25 cellular contexts compared by ENCODE assay signal in genomic region chr14:102672410-102672960, GRCh38.
"Had no signal": no experiment of that assay in that cellular context is flagged by ENCODE, and none has a peak within 500 bp of the region (broad histone marks: within the 10 kb centered on the region; RNA-seq: fewer than 3 reads in every experiment).

No MANE protein-coding gene starts in this region.

- H3K36me3 ChIP-seq: cardiac muscle cell, esophagus squamous epithelium, lower lobe of right lung, thoracic aorta, upper lobe of right lung had no signal

- ATAC-seq: activated CD4-positive, alpha-beta T cell treated with anti-CD3 and anti-CD28 coated beads for 36 hours; lower lobe of right lung; mucosa of descending colon; T-helper 17 cell; upper lobe of right lung had no signal

- H3K9me3 ChIP-seq: esophagus squamous epithelium, lower lobe of right lung, mucosa of descending colon, thoracic aorta, upper lobe of right lung had no signal

- H3K27ac ChIP-seq: cardiac muscle cell, esophagus squamous epithelium, lower lobe of right lung, neural progenitor cell, thoracic aorta, upper lobe of right lung had no signal

- H2AFZ ChIP-seq: neural progenitor cell had no signal

- H3K9ac ChIP-seq: neural progenitor cell had no signal

- H3K27me3 ChIP-seq: cardiac muscle cell, esophagus squamous epithelium, neural progenitor cell, upper lobe of right lung had no signal

- H3K4me2 ChIP-seq: neural progenitor cell had no signal

- H3K4me3 ChIP-seq: cardiac muscle cell, esophagus squamous epithelium, lower lobe of right lung, mucosa of descending colon, neural progenitor cell, thoracic aorta, upper lobe of right lung had no signal

- H3K27ac Mint-ChIP-seq: activated B cell treated with CpG ODN at 0.5 μM for 24 hours; activated CD4-positive, alpha-beta T cell treated with anti-CD3 and anti-CD28 coated beads for 36 hours; activated naive CD4-positive, alpha-beta T cell treated with anti-CD3 and anti-CD28 coated beads for 36 hours; activated naive CD8-positive, alpha-beta T cell treated with anti-CD3 and anti-CD28 coated beads, Interleukin-2, amount 10 ng/mL, durations not matched to agents 7 days and 5 days; neural progenitor cell; progenitor cell of endocrine pancreas; T-helper 17 cell had no signal

- H3K4me3 Mint-ChIP-seq: activated B cell treated with CpG ODN at 0.5 μM for 24 hours; activated CD4-positive, alpha-beta T cell treated with anti-CD3 and anti-CD28 coated beads for 36 hours; activated naive CD4-positive, alpha-beta T cell treated with anti-CD3 and anti-CD28 coated beads for 36 hours; activated naive CD8-positive, alpha-beta T cell treated with anti-CD3 and anti-CD28 coated beads, Interleukin-2, amount 10 ng/mL, durations not matched to agents 7 days and 5 days; neural progenitor cell; T-helper 17 cell had no signal

- DNase-seq: activated B cell treated with CpG ODN at 0.5 μM for 24 hours; activated CD4-positive, alpha-beta T cell treated with anti-CD3 and anti-CD28 coated beads for 36 hours; activated CD4-positive, alpha-beta T cell treated with anti-CD3 and anti-CD28 coated beads, Interleukin-2, amount 50 U/mL, for 4 hours; activated naive CD4-positive, alpha-beta T cell treated with anti-CD3 and anti-CD28 coated beads for 36 hours; activated naive CD8-positive, alpha-beta T cell treated with anti-CD3 and anti-CD28 coated beads, Interleukin-2, amount 10 ng/mL, durations not matched to agents 7 days and 5 days; activated T-cell treated with anti-CD3 and anti-CD28 coated beads, Interleukin-2, amount 50 U/mL, for 48 hours; amniotic stem cell; dermis blood vessel endothelial cell; effector CD8-positive, alpha-beta T cell; esophagus squamous epithelium; lower lobe of right lung; mesendoderm; mucosa of descending colon; retina; stimulated activated CD4-positive, alpha-beta T cell treated with anti-CD3 and anti-CD28 coated beads, Interleukin-4, amount 100 ng/mL, for 24 hours; stimulated activated naive CD4-positive, alpha-beta T cell treated with Interleukin-2 at 50 U/mL for 16 hours; SW 1271; T-helper 17 cell; upper lobe of right lung had no signal

- FAIRE-seq: endothelial cell of umbilical vein, keratinocyte had no signal

- H3K4me1 Mint-ChIP-seq: neural progenitor cell had no signal

- H3K4me1 ChIP-seq: lower lobe of right lung, upper lobe of right lung had no signal

- H3K27me3 Mint-ChIP-seq: activated B cell treated with CpG ODN at 0.5 μM for 24 hours; activated CD4-positive, alpha-beta T cell treated with anti-CD3 and anti-CD28 coated beads for 36 hours; activated naive CD8-positive, alpha-beta T cell treated with anti-CD3 and anti-CD28 coated beads, Interleukin-2, amount 10 ng/mL, durations not matched to agents 7 days and 5 days; progenitor cell of endocrine pancreas; T-helper 17 cell had no signal
